8 cellular contexts compared by ENCODE assay signal in genomic region chr20:64062276-64062595, GRCh38. TPM values are rescaled to one million over a fixed set of nuclear protein-coding genes. Genes with fewer than 3 reads are reported as not detected.
DNase-seq lines count a peak whose midpoint lies in the region; ATAC-seq and TF ChIP-seq lines count a peak whose summit lies in the region.

No MANE protein-coding gene starts in this region.

- no peak overlapping the region for H3K27ac Mint-ChIP-seq in CD4-positive, CD25-positive, alpha-beta regulatory T cell

- no peaks in the 10 kb centered on the region for H3K9me3 ChIP-seq in CD4-positive, CD25-positive, alpha-beta regulatory T cell (ENCODE audit: control insufficient read depth in 2 of 2, low read length in 2 of 2)
- no peaks in the 10 kb centered on the region for H3K9me3 ChIP-seq in Panc1 (ENCODE audit: control insufficient read depth, insufficient read depth, low read depth, low read length)

- peak overlapping the region in 3 of 4 donors; percentile 70 to 81 (median 72) for H3K4me3 Mint-ChIP-seq in CD4-positive, CD25-positive, alpha-beta regulatory T cell

- no TSS peak for BruUV-seq in Panc1 (replicated peaks; lab: Mats Ljungman, UMichigan)

- intact Hi-C loops in Panc1 (cut with micrococcal nuclease; ENCODE audit: unreplicated experiment) = no loop called here

- DNase-seq in CD4-positive, CD25-positive, alpha-beta regulatory T cell = no peak
- DNase-seq in Panc1 (ENCODE audit: low read depth, low spot score) (no peak), epithelial cell of esophagus (ENCODE audit: low read depth) (no peak), occipital lobe (lab: John Stamatoyannopoulos, UW) (peak; percentile 33), NAMALWA (ENCODE audit: low spot score) (no peak), hippocampal formation (lab: John Stamatoyannopoulos, UW) (no peak)
- no peak for DNase-seq in effector CD8-positive, alpha-beta T cell (lab: John Stamatoyannopoulos, UW)

- H3K27ac ChIP-seq in CD4-positive, CD25-positive, alpha-beta regulatory T cell (ENCODE audit: insufficient read depth, low read length, poor library complexity, severe bottlenecking) = peak overlapping the region; percentile 51
- peak overlapping the region; percentile 90 for H3K27ac ChIP-seq in Panc1 (ENCODE audit: low read length)

- H3K36me3 Mint-ChIP-seq in CD4-positive, CD25-positive, alpha-beta regulatory T cell = no peaks in the 10 kb centered on the region

- H3K9me3 Mint-ChIP-seq in CD4-positive, CD25-positive, alpha-beta regulatory T cell = no peaks in the 10 kb centered on the region

- no peaks in the 10 kb centered on the region for H3K36me3 ChIP-seq in CD4-positive, CD25-positive, alpha-beta regulatory T cell (ENCODE audit: control insufficient read depth, insufficient read depth, low read length)
- no peaks in the 10 kb centered on the region for H3K36me3 ChIP-seq in Panc1 (ENCODE audit: control insufficient read depth, insufficient read depth, low read length)

- H3K27me3 ChIP-seq in CD4-positive, CD25-positive, alpha-beta regulatory T cell (ENCODE audit: control insufficient read depth, insufficient read depth, low read length) = no peaks in the 10 kb centered on the region
- no peaks in the 10 kb centered on the region for H3K27me3 ChIP-seq in Panc1 (ENCODE audit: control insufficient read depth, insufficient read depth, low read length)

- ATAC-seq in CD4-positive, CD25-positive, alpha-beta regulatory T cell (ENCODE audit: low read depth in 2 of 2) = no peak
- ATAC-seq in Panc1 (no peak), HG02938 (IDR thresholded peaks at IDR 0.05; ENCODE audit: unreplicated experiment) (no peak)

- in situ Hi-C loops in Panc1 (cut with HindIII; ENCODE audit: low pct_unique_long_range_greater_than_20kb, low sequenced_read_pairs) = no loop called here

- TF ChIP-seq CTCF in Panc1 (IDR thresholded peaks at IDR 0.05) = no peak
- no peak for TF ChIP-seq CTCF in epithelial cell of esophagus (IDR thresholded peaks at IDR 0.05; ENCODE audit: insufficient read depth, low read depth, low read length, missing control alignments)

- CTCF ChIA-PET in Panc1 (lab: Charles Lee) = interaction anchor here (1.0 kb wide), 2 partner anchors 21 to 24 kb away, joined by 3 to 4 read pairs; no protein-coding TSS in a partner anchor

- H3K27me3 Mint-ChIP-seq in CD4-positive, CD25-positive, alpha-beta regulatory T cell = no peaks in the 10 kb centered on the region

- H3K4me1 ChIP-seq in CD4-positive, CD25-positive, alpha-beta regulatory T cell (ENCODE audit: control insufficient read depth, insufficient read depth, low read length, poor library complexity, severe bottlenecking) = peaks cover 55% of the 10 kb centered on the region
- H3K4me1 ChIP-seq in Panc1 (ENCODE audit: control insufficient read depth, insufficient read depth, low read length) = peaks cover 37% of the 10 kb centered on the region

- POLR2A ChIA-PET in Panc1 (lab: Charles Lee) = no interaction called here

- H3K4me1 Mint-ChIP-seq in CD4-positive, CD25-positive, alpha-beta regulatory T cell = peaks cover 0 to 51% (median 23%) of the 10 kb centered on the region in 4 donors

- H3K4me3 ChIP-seq in CD4-positive, CD25-positive, alpha-beta regulatory T cell (ENCODE audit: low read depth, low read length) = no peak overlapping the region
- H3K4me3 ChIP-seq in Panc1 (ENCODE audit: low read depth in 2 of 2, low read length in 2 of 2) = peak overlapping the region; percentile 51 to 67
- peak overlapping the region; percentile 75 for H3K4me3 ChIP-seq in epithelial cell of esophagus (ENCODE audit: low read length)

RNA-seq across cellular contexts. Expression of gene TCEA2, which starts 0.8 kb away (rescaled TPM):
- 24.8 TPM for total RNA-seq in CD4-positive, CD25-positive, alpha-beta regulatory T cell
- polyA plus RNA-seq in CD4-positive, CD25-positive, alpha-beta regulatory T cell = 10 to 100 TPM; 17.7 to 27.1 (median 20.9) TPM
- total RNA-seq in Panc1 (2021; ENCODE audit: unreplicated experiment) = 38.5 TPM
- polyA plus RNA-seq in Panc1 (2012; ENCODE audit: insufficient read length) = 79.2 TPM
- total RNA-seq in occipital lobe = 36.0 TPM

RNA-seq across cellular contexts. Expression of gene SOX18, which starts 12.8 kb away (rescaled TPM):
- total RNA-seq in CD4-positive, CD25-positive, alpha-beta regulatory T cell = not detected
- polyA plus RNA-seq in CD4-positive, CD25-positive, alpha-beta regulatory T cell = not detected
- 18.7 TPM for total RNA-seq in Panc1 (2021; ENCODE audit: unreplicated experiment)
- polyA plus RNA-seq in Panc1 (2012; ENCODE audit: insufficient read length) = 25.7 TPM
- total RNA-seq in occipital lobe = 0.31 TPM

RNA-seq across cellular contexts. Expression of gene RGS19, which starts 17.1 kb away (rescaled TPM):
- 50.7 TPM for total RNA-seq in CD4-positive, CD25-positive, alpha-beta regulatory T cell
- 100 to 1,000 TPM in 2 of 4 donors, 10 to 100 TPM in 2; 79.4 to 105 (median 95.0) TPM for polyA plus RNA-seq in CD4-positive, CD25-positive, alpha-beta regulatory T cell
- total RNA-seq in Panc1 (2021; ENCODE audit: unreplicated experiment) (32.0 TPM), occipital lobe (10.1 TPM)
- 41.4 TPM for polyA plus RNA-seq in Panc1 (2012; ENCODE audit: insufficient read length)

RNA-seq across cellular contexts. Expression of gene OPRL1, which starts 17.6 kb away (rescaled TPM):
- 1.3 TPM for total RNA-seq in CD4-positive, CD25-positive, alpha-beta regulatory T cell
- polyA plus RNA-seq in CD4-positive, CD25-positive, alpha-beta regulatory T cell = 1 to 10 TPM in 1 of 4 donors, under 1 TPM in 3; 0.58 to 1.1 (median 0.59) TPM
- 3.9 TPM for total RNA-seq in Panc1 (2021; ENCODE audit: unreplicated experiment)
- 9.5 TPM for polyA plus RNA-seq in Panc1 (2012; ENCODE audit: insufficient read length)
- total RNA-seq in occipital lobe = 14.3 TPM

RNA-seq across cellular contexts. Expression of gene LKAAEAR1, which starts 22.0 kb away (rescaled TPM):
- not detected for total RNA-seq in CD4-positive, CD25-positive, alpha-beta regulatory T cell
- 1 to 10 TPM in 1 of 4 donors, under 1 TPM in 1, not detected in 2; 0.42 to 1.4 TPM for polyA plus RNA-seq in CD4-positive, CD25-positive, alpha-beta regulatory T cell
- 0.67 TPM for total RNA-seq in Panc1 (2021; ENCODE audit: unreplicated experiment)
- 0.94 TPM for polyA plus RNA-seq in Panc1 (2012; ENCODE audit: insufficient read length)
- total RNA-seq in occipital lobe = 0.78 TPM

Comparison
In these comparisons a context has a peak if more than half of its experiments do, and no peak if none do; other contexts are left out.
1. RNA of gene SOX18, which starts 12.8 kb away (total RNA-seq): 18.7 TPM in Panc1 (single experiment); 0.31 TPM in occipital lobe (single experiment) and not detected in CD4-positive, CD25-positive, alpha-beta regulatory T cell (single experiment); every median in the first group is over 10 times any median in the second.